In the genomic region with DNA sequence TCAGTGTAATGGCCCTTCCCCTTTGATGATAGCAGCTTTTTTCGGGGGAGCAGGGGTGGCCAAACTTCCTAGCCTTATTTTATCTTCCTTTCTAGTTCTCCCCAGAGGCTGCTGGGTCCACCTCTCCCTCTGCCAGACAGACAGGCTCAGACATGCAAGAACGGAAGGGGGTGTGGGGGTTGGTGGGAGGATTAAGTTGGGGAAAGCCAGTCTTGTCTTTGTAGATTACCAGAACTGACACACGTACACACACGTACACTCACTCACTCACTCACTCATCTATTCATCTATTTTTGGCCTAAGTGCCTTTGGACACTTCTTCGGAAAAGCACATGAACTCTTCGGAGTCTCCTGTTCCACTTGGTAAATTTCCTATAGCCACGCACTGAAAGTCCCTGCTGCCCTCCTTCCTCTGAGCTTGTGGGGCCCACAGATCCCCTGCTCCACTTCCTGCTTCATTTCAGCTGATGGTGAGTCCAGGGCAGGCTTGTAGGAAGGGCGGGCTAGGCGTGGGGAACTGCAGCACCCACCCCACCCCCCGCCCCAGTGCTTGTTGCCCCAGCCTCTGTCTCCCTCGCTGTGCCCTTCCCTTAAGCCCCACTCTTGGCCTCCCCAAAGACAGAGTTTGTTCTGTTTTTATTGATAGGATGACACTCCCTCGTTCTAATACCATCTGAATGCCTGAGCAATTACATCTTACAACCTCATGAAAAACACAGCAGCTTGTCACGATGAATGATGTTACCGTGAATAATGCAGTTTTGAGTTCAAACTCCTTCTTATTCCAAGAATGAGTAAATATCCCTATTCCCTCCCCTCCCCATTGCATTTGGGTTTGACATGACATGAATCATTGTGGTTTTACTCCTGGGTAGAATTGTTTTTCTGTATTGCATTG, we compare ENCODE assay signal across 1 cellular context.
TF ChIP-seq lines count a peak whose summit lies in the region.

No MANE protein-coding gene starts in this region.

TF ChIP-seq in K562, 482 proteins besides CTCF, POLR2A, EP300 and RAD21 (continued from another document and continues in another):
- TF ChIP-seq, protein P1, sequence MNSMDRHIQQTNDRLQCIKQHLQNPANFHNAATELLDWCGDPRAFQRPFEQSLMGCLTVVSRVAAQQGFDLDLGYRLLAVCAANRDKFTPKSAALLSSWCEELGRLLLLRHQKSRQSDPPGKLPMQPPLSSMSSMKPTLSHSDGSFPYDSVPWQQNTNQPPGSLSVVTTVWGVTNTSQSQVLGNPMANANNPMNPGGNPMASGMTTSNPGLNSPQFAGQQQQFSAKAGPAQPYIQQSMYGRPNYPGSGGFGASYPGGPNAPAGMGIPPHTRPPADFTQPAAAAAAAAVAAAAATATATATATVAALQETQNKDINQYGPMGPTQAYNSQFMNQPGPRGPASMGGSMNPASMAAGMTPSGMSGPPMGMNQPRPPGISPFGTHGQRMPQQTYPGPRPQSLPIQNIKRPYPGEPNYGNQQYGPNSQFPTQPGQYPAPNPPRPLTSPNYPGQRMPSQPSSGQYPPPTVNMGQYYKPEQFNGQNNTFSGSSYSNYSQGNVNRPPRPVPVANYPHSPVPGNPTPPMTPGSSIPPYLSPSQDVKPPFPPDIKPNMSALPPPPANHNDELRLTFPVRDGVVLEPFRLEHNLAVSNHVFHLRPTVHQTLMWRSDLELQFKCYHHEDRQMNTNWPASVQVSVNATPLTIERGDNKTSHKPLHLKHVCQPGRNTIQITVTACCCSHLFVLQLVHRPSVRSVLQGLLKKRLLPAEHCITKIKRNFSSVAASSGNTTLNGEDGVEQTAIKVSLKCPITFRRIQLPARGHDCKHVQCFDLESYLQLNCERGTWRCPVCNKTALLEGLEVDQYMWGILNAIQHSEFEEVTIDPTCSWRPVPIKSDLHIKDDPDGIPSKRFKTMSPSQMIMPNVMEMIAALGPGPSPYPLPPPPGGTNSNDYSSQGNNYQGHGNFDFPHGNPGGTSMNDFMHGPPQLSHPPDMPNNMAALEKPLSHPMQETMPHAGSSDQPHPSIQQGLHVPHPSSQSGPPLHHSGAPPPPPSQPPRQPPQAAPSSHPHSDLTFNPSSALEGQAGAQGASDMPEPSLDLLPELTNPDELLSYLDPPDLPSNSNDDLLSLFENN (IDR thresholded peaks at IDR 0.05; ENCODE audit: low read depth in 2 of 2, low read length in 2 of 2) = 0 out of 4 replicates have a peak, but pooled peaks of 1 of the 2 experiments have one; percentile 11
- peak; percentile 23 for TF ChIP-seq TAF1 (IDR thresholded peaks at IDR 0.05; ENCODE audit: control insufficient read depth, extremely low read depth, insufficient read depth, low read length, severe bottlenecking)
- TF ChIP-seq, protein P2, sequence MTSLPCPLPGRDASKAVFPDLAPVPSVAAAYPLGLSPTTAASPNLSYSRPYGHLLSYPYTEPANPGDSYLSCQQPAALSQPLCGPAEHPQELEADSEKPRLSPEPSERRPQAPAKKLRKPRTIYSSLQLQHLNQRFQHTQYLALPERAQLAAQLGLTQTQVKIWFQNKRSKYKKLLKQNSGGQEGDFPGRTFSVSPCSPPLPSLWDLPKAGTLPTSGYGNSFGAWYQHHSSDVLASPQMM (CRISPR knock-in tag; IDR thresholded peaks at IDR 0.05) = no peak
- no peak for TF ChIP-seq ELF2 (CRISPR knock-in tag; IDR thresholded peaks at IDR 0.05)
- no peak for TF ChIP-seq SIRT6 (IDR thresholded peaks at IDR 0.05; ENCODE audit: low read depth, low read length)
- TF ChIP-seq, protein P3, sequence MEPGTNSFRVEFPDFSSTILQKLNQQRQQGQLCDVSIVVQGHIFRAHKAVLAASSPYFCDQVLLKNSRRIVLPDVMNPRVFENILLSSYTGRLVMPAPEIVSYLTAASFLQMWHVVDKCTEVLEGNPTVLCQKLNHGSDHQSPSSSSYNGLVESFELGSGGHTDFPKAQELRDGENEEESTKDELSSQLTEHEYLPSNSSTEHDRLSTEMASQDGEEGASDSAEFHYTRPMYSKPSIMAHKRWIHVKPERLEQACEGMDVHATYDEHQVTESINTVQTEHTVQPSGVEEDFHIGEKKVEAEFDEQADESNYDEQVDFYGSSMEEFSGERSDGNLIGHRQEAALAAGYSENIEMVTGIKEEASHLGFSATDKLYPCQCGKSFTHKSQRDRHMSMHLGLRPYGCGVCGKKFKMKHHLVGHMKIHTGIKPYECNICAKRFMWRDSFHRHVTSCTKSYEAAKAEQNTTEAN (CRISPR knock-in tag; IDR thresholded peaks at IDR 0.05) = no peak
- TF ChIP-seq ERF (CRISPR knock-in tag; IDR thresholded peaks at IDR 0.05) = peak; percentile 20; the same call in 1 of the 2 replicates
- TF ChIP-seq MYC (IDR thresholded peaks at IDR 0.05; ENCODE audit: low read depth, low read length) = no peak
- TF ChIP-seq MYC (CRISPR knock-in tag; IDR thresholded peaks at IDR 0.05; ENCODE audit: borderline replicate concordance, low read depth) = 0 out of 2 replicates have a peak, but pooled peaks have one; percentile 9
- TF ChIP-seq, protein P4, sequence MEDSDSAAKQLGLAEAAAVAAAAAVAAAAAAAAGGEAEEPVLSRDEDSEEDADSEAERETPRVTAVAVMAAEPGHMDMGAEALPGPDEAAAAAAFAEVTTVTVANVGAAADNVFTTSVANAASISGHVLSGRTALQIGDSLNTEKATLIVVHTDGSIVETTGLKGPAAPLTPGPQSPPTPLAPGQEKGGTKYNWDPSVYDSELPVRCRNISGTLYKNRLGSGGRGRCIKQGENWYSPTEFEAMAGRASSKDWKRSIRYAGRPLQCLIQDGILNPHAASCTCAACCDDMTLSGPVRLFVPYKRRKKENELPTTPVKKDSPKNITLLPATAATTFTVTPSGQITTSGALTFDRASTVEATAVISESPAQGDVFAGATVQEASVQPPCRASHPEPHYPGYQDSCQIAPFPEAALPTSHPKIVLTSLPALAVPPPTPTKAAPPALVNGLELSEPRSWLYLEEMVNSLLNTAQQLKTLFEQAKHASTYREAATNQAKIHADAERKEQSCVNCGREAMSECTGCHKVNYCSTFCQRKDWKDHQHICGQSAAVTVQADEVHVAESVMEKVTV (CRISPR knock-in tag; IDR thresholded peaks at IDR 0.05) = no peak
- TF ChIP-seq, protein P5, sequence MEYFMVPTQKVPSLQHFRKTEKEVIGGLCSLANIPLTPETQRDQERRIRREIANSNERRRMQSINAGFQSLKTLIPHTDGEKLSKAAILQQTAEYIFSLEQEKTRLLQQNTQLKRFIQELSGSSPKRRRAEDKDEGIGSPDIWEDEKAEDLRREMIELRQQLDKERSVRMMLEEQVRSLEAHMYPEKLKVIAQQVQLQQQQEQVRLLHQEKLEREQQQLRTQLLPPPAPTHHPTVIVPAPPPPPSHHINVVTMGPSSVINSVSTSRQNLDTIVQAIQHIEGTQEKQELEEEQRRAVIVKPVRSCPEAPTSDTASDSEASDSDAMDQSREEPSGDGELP (CRISPR knock-in tag; IDR thresholded peaks at IDR 0.05; ENCODE audit: borderline replicate concordance) = peak; percentile 92
- no peak for TF ChIP-seq FOXM1 (IDR thresholded peaks at IDR 0.05; ENCODE audit: low read depth)
- TF ChIP-seq FOXM1 (CRISPR knock-in tag; IDR thresholded peaks at IDR 0.05; ENCODE audit: low read depth) = no peak
- TF ChIP-seq LCOR (CRISPR knock-in tag; IDR thresholded peaks at IDR 0.05) = peak; percentile 62; the same call in 1 of the 2 replicates
- TF ChIP-seq ZNF316 (IDR thresholded peaks at IDR 0.05) = no peak
- TF ChIP-seq TCF7 (IDR thresholded peaks at IDR 0.05; ENCODE audit: borderline replicate concordance) = no peak
- TF ChIP-seq BCOR (IDR thresholded peaks at IDR 0.05) = peak; percentile 10; the same call in 1 of the 2 replicates
- no peak for TF ChIP-seq DACH1 (IDR thresholded peaks at IDR 0.05; ENCODE audit: partially characterized antibody)
- no peak for TF ChIP-seq HNRNPK (IDR thresholded peaks at IDR 0.05; ENCODE audit: low read depth, low read length, poor library complexity, severe bottlenecking)
- TF ChIP-seq RFX1 (IDR thresholded peaks at IDR 0.05) = no peak
- TF ChIP-seq PURB (CRISPR knock-in tag; IDR thresholded peaks at IDR 0.05; ENCODE audit: low read depth) = no peak
- TF ChIP-seq ZNF24 (IDR thresholded peaks at IDR 0.05) = no peak; the same call in 1 of the 2 replicates
- TF ChIP-seq, protein P6, sequence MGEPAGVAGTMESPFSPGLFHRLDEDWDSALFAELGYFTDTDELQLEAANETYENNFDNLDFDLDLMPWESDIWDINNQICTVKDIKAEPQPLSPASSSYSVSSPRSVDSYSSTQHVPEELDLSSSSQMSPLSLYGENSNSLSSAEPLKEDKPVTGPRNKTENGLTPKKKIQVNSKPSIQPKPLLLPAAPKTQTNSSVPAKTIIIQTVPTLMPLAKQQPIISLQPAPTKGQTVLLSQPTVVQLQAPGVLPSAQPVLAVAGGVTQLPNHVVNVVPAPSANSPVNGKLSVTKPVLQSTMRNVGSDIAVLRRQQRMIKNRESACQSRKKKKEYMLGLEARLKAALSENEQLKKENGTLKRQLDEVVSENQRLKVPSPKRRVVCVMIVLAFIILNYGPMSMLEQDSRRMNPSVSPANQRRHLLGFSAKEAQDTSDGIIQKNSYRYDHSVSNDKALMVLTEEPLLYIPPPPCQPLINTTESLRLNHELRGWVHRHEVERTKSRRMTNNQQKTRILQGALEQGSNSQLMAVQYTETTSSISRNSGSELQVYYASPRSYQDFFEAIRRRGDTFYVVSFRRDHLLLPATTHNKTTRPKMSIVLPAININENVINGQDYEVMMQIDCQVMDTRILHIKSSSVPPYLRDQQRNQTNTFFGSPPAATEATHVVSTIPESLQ (CRISPR knock-in tag; IDR thresholded peaks at IDR 0.05) = peak; percentile 41
- peak; percentile 26; the same call in 1 of the 2 replicates for TF ChIP-seq HDAC2 (IDR thresholded peaks at IDR 0.05)
- no peak for TF ChIP-seq RBM25 (IDR thresholded peaks at IDR 0.05; ENCODE audit: low read depth, low read length, severe bottlenecking)
- TF ChIP-seq, protein P7, sequence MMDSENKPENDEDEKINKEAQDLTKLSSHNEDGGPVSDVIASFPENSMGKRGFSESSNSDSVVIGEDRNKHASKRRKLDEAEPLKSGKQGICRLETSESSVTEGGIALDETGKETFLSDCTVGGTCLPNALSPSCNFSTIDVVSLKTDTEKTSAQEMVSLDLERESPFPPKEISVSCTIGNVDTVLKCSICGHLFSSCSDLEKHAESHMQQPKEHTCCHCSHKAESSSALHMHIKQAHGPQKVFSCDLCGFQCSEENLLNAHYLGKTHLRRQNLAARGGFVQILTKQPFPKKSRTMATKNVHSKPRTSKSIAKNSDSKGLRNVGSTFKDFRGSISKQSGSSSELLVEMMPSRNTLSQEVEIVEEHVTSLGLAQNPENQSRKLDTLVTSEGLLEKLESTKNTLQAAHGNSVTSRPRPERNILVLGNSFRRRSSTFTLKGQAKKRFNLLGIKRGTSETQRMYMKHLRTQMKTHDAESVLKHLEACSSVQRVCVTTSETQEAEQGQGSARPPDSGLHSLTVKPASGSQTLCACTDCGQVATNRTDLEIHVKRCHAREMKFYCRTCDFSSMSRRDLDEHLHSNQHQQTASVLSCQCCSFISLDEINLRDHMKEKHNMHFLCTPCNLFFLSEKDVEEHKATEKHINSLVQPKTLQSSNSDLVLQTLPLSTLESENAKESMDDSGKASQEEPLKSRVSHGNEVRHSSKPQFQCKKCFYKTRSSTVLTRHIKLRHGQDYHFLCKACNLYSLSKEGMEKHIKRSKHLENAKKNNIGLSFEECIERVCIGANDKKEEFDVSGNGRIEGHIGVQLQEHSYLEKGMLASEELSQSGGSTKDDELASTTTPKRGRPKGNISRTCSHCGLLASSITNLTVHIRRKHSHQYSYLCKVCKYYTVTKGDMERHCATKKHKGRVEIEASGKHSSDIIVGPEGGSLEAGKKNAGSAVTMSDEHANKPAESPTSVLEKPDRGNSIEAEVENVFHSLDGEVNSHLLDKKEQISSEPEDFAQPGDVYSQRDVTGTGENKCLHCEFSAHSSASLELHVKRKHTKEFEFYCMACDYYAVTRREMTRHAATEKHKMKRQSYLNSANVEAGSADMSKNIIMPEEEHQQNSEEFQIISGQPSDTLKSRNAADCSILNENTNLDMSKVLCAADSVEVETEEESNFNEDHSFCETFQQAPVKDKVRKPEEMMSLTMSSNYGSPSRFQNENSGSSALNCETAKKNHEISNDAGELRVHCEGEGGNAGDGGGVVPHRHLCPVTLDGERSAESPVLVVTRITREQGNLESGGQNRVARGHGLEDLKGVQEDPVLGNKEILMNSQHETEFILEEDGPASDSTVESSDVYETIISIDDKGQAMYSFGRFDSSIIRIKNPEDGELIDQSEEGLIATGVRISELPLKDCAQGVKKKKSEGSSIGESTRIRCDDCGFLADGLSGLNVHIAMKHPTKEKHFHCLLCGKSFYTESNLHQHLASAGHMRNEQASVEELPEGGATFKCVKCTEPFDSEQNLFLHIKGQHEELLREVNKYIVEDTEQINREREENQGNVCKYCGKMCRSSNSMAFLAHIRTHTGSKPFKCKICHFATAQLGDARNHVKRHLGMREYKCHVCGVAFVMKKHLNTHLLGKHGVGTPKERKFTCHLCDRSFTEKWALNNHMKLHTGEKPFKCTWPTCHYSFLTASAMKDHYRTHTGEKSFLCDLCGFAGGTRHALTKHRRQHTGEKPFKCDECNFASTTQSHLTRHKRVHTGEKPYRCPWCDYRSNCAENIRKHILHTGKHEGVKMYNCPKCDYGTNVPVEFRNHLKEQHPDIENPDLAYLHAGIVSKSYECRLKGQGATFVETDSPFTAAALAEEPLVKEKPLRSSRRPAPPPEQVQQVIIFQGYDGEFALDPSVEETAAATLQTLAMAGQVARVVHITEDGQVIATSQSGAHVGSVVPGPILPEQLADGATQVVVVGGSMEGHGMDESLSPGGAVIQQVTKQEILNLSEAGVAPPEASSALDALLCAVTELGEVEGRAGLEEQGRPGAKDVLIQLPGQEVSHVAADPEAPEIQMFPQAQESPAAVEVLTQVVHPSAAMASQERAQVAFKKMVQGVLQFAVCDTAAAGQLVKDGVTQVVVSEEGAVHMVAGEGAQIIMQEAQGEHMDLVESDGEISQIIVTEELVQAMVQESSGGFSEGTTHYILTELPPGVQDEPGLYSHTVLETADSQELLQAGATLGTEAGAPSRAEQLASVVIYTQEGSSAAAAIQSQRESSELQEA (IDR thresholded peaks at IDR 0.05; ENCODE audit: low read depth) = no peak
- 0 out of 4 replicates have a peak, but pooled peaks of 1 of the 2 experiments have one; percentile 7 for TF ChIP-seq HDAC1 (IDR thresholded peaks at IDR 0.05)
- peak; percentile 80 for TF ChIP-seq SPI1 (IDR thresholded peaks at IDR 0.05; ENCODE audit: borderline replicate concordance, low read depth, low read length)
- no peak for TF ChIP-seq FOXK1 (CRISPR knock-in tag; IDR thresholded peaks at IDR 0.05; ENCODE audit: borderline replicate concordance)
- no peak for TF ChIP-seq BCL6 (CRISPR knock-in tag; IDR thresholded peaks at IDR 0.05)
- no peak for TF ChIP-seq NONO (IDR thresholded peaks at IDR 0.05; ENCODE audit: low read depth in 2 of 2, low read length in 1 of 2)
- no peak for TF ChIP-seq ZNF212 (CRISPR knock-in tag; IDR thresholded peaks at IDR 0.05)
- no peak for TF ChIP-seq PCBP2 (IDR thresholded peaks at IDR 0.05; ENCODE audit: low read depth, low read length, poor library complexity, severe bottlenecking)
- TF ChIP-seq GABPB1 (CRISPR knock-in tag; IDR thresholded peaks at IDR 0.05) = peak; percentile 15; the same call in 1 of the 2 replicates
- TF ChIP-seq ZBTB8A (IDR thresholded peaks at IDR 0.05; ENCODE audit: partially characterized antibody) = no peak
- TF ChIP-seq ETV5 (CRISPR knock-in tag; IDR thresholded peaks at IDR 0.05; ENCODE audit: low read depth) = peak; percentile 92
- TF ChIP-seq BRCA1 (IDR thresholded peaks at IDR 0.05) = no peak
- TF ChIP-seq BRCA1 (CRISPR knock-in tag; IDR thresholded peaks at IDR 0.05) = no peak
- peak in 1 of 2 experiments; percentile 29; a peak in 2 of 4 replicates for TF ChIP-seq ARNT (IDR thresholded peaks at IDR 0.05)
- TF ChIP-seq ZNF354B (CRISPR knock-in tag; IDR thresholded peaks at IDR 0.05) = no peak
- peak in 1 of 2 experiments; percentile 61 for TF ChIP-seq MAZ (CRISPR knock-in tag; conservative IDR thresholded peaks at IDR 0.05 in 1 of 2, IDR thresholded peaks at IDR 0.05 in 1 of 2)
- TF ChIP-seq ZNF444 (CRISPR knock-in tag; IDR thresholded peaks at IDR 0.05) = no peak
- no peak for TF ChIP-seq CCAR2 (IDR thresholded peaks at IDR 0.05; ENCODE audit: low read depth, low read length)
- no peak for TF ChIP-seq SOX6 (IDR thresholded peaks at IDR 0.05)
- 0 out of 2 replicates have a peak, but pooled peaks have one; percentile 10 for TF ChIP-seq ZNF445 (CRISPR knock-in tag; IDR thresholded peaks at IDR 0.05; ENCODE audit: low read depth)
